Comparison of ENCODE assay signal across 25 cellular contexts in the genomic region with DNA sequence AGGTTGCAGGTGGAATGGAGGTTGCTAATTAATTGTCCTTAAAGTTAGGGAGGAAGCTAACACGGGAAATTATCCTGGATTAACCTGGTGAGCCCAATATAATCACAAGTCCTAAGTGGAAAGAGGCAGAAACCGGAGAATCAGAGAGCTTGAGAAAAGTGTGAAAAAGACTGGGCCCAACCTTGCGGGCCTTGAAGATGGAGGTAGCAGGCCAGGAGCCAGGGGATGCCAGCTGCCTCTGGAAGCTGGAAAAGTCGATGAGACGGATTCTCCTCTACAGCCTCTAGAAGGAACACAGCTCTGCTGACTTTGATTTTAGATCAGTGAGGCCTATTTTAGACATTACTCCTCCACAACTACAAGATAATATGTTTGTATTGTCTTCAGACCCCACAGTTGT. TPM values are rescaled to one million over a fixed set of nuclear protein-coding genes. Genes with fewer than 3 reads are reported as not detected.
DNase-seq lines count a peak whose midpoint lies in the region; TF ChIP-seq lines count a peak whose summit lies in the region.
"Had no signal": no experiment of that assay in that cellular context is flagged by ENCODE, and none has a peak within 500 bp of the region (broad histone marks: within the 10 kb centered on the region; RNA-seq: fewer than 3 reads in every experiment).

No MANE protein-coding gene starts in this region.

- H3K4me2 ChIP-seq in mesenchymal stem cell (ENCODE audit: low read length, poor library complexity, severe bottlenecking): no peak overlapping the region

- peak overlapping the region in 1 of 2 donors; percentile 68 for H3K27ac ChIP-seq in coronary artery
- H3K27ac ChIP-seq in mesenchymal stem cell (ENCODE audit: low read length, poor library complexity, severe bottlenecking): no peak overlapping the region
- H3K27ac ChIP-seq in Peyer's patch: no peak overlapping the region
- H3K27ac ChIP-seq: 22Rv1, pancreas, tibial artery had no signal

- no peak overlapping the region for H3K4ac ChIP-seq in mesenchymal stem cell (ENCODE audit: low read depth in 1 of 2, low read length in 2 of 2)

- H3K36me3 Mint-ChIP-seq in type B pancreatic cell: no peaks in the 10 kb centered on the region
- H3K36me3 Mint-ChIP-seq: activated naive CD4-positive, alpha-beta T cell treated with anti-CD3 and anti-CD28 coated beads, Interleukin-2, amount 50 U/mL, for 72 hours; naive thymus-derived CD8-positive, alpha-beta T cell had no signal

- 60% methylated on average over 3 of the region's 5 CpGs for WGBS in mesenchymal stem cell

- peak overlapping the region; percentile 87 for H2BK120ac ChIP-seq in mesenchymal stem cell (ENCODE audit: low read depth, low read length)

- H3K27me3 Mint-ChIP-seq in type B pancreatic cell: peaks cover 11% of the 10 kb centered on the region
- H3K27me3 Mint-ChIP-seq: stimulated activated naive CD8-positive, alpha-beta T cell treated with anti-CD3 and anti-CD28 coated beads, Interleukin-15, Interleukin-2, amounts not matched to agents 100 ng/mL and 50 ng/mL, for 24 hours had no signal

- H2AK5ac ChIP-seq in mesenchymal stem cell (ENCODE audit: low read length, severe bottlenecking): no peak overlapping the region

- H3K18ac ChIP-seq in mesenchymal stem cell (ENCODE audit: low read depth in 1 of 2, low read length in 2 of 2): peak overlapping the region in 1 of 2 experiments; percentile 92

- no peaks in the 10 kb centered on the region for H3K36me3 ChIP-seq in mesenchymal stem cell (ENCODE audit: control insufficient read depth in 1 of 2, insufficient read depth in 2 of 2, low read depth in 1 of 2, low read length in 2 of 2)
- H3K36me3 ChIP-seq in Peyer's patch: no peaks in the 10 kb centered on the region
- H3K36me3 ChIP-seq: HAP-1, heart right ventricle, pancreas, tibial artery had no signal

- H3K27me3 ChIP-seq in mesenchymal stem cell (ENCODE audit: control insufficient read depth in 1 of 2, insufficient read depth in 1 of 2, low read length in 2 of 2): peaks cover 44 to 49% of the 10 kb centered on the region in 2 experiments
- H3K27me3 ChIP-seq in Peyer's patch: no peaks in the 10 kb centered on the region
- H3K27me3 ChIP-seq: heart right ventricle, pancreas, tibial artery had no signal

- no peak overlapping the region for H2BK12ac ChIP-seq in mesenchymal stem cell (ENCODE audit: low read length in 2 of 2)

- H4K8ac ChIP-seq in mesenchymal stem cell (ENCODE audit: low read length): no peak overlapping the region

- in situ Hi-C loops in ACHN (cut with HindIII; ENCODE audit: low pct_ligation_motif_present, low pct_unique_long_range_greater_than_20kb, low sequenced_read_pairs): no loop called here

- no peaks in the 10 kb centered on the region for H3K79me1 ChIP-seq in mesenchymal stem cell (replicated peaks; ENCODE audit: low read length, poor library complexity, severe bottlenecking)

- no peak overlapping the region for H2AFZ ChIP-seq in mesenchymal stem cell (ENCODE audit: low read depth, low read length)

- no peak overlapping the region for H3K4me3 ChIP-seq in coronary artery
- no peak overlapping the region for H3K4me3 ChIP-seq in mesenchymal stem cell (ENCODE audit: insufficient read depth in 1 of 2, low read depth in 1 of 2, low read length in 2 of 2)
- no peak overlapping the region for H3K4me3 ChIP-seq in Peyer's patch
- H3K4me3 ChIP-seq: HAP-1, heart right ventricle, pancreas, tibial artery had no signal

- no peak overlapping the region for H3K14ac ChIP-seq in mesenchymal stem cell (ENCODE audit: low read length in 2 of 2)

- H3K9me3 Mint-ChIP-seq in type B pancreatic cell: no peaks in the 10 kb centered on the region
- H3K9me3 Mint-ChIP-seq: activated naive CD4-positive, alpha-beta T cell treated with anti-CD3 and anti-CD28 coated beads, Interleukin-2, amount 50 U/mL, for 72 hours; naive thymus-derived CD8-positive, alpha-beta T cell; stimulated activated naive CD8-positive, alpha-beta T cell treated with anti-CD3 and anti-CD28 coated beads, Interleukin-15, Interleukin-2, amounts not matched to agents 100 ng/mL and 50 ng/mL, for 24 hours had no signal

- peaks cover 20% of the 10 kb centered on the region for H3K4me1 Mint-ChIP-seq in type B pancreatic cell (ENCODE audit: unreplicated experiment)

- H3K9me3 ChIP-seq in mesenchymal stem cell (ENCODE audit: control insufficient read depth, low read length) (no peaks in the 10 kb centered on the region), Peyer's patch (no peaks in the 10 kb centered on the region)
- H3K9me3 ChIP-seq: HAP-1, heart right ventricle, pancreas, tibial artery had no signal

- H3K27ac Mint-ChIP-seq in type B pancreatic cell: peak overlapping the region; percentile 31
- H3K27ac Mint-ChIP-seq: activated naive CD4-positive, alpha-beta T cell treated with anti-CD3 and anti-CD28 coated beads, Interleukin-2, amount 50 U/mL, for 72 hours; stimulated activated naive CD8-positive, alpha-beta T cell treated with anti-CD3 and anti-CD28 coated beads, Interleukin-15, Interleukin-2, amounts not matched to agents 100 ng/mL and 50 ng/mL, for 24 hours had no signal

- H3K4me1 ChIP-seq in mesenchymal stem cell (ENCODE audit: control insufficient read depth, insufficient read depth, low read depth, low read length) (peaks cover 2% of the 10 kb centered on the region), Peyer's patch (no peaks in the 10 kb centered on the region)
- H3K4me1 ChIP-seq: pancreas, tibial artery had no signal

- no peak for TF ChIP-seq POLR2A in Peyer's patch (IDR thresholded peaks at IDR 0.05)

- no peak overlapping the region for H3K4me3 Mint-ChIP-seq in type B pancreatic cell
- H3K4me3 Mint-ChIP-seq: naive thymus-derived CD8-positive, alpha-beta T cell; stimulated activated naive CD8-positive, alpha-beta T cell treated with anti-CD3 and anti-CD28 coated beads, Interleukin-15, Interleukin-2, amounts not matched to agents 100 ng/mL and 50 ng/mL, for 24 hours had no signal

- H2BK5ac ChIP-seq in mesenchymal stem cell (ENCODE audit: low read depth, low read length, poor library complexity, severe bottlenecking): no peak overlapping the region

- no peak overlapping the region for H3K23ac ChIP-seq in mesenchymal stem cell (ENCODE audit: low read length in 2 of 2)

- H3K9ac ChIP-seq in mesenchymal stem cell (ENCODE audit: low read length): no peak overlapping the region

- H4K91ac ChIP-seq in mesenchymal stem cell (ENCODE audit: low read length): no peak overlapping the region

- TF ChIP-seq CTCF in coronary artery (IDR thresholded peaks at IDR 0.05) (no peak), type B pancreatic cell (conservative IDR thresholded peaks at IDR 0.05) (no peak), Peyer's patch (IDR thresholded peaks at IDR 0.05) (no peak)

- peak; percentile 17 for DNase-seq in NCI-H82 (lab: John Stamatoyannopoulos, UW)
- DNase-seq in NCI-H82 treated with DMSO at 0.1 percent for 48 hours (lab: John Stamatoyannopoulos, UW; ENCODE audit: unreplicated experiment): no peak
- DNase-seq in coronary artery (ENCODE audit: low spot score): peak; percentile 17
- DNase-seq in mesenchymal stem cell: no peak
- peak; percentile 20 for DNase-seq in type B pancreatic cell (ENCODE audit: extremely low spot score, unreplicated experiment)
- DNase-seq in Peyer's patch: no peak
- no peak for DNase-seq in ACHN
- no peak for DNase-seq in NCI-H345 treated with DMSO at 0.1 percent for 48 hours (lab: John Stamatoyannopoulos, UW; ENCODE audit: unreplicated experiment)
- DNase-seq: activated CD4-positive, alpha-beta T cell treated with anti-CD3 and anti-CD28 coated beads, Interleukin-2, amount 50 U/mL, for 1 hour; anterior cingulate cortex; caudate nucleus; naive thymus-derived CD8-positive, alpha-beta T cell; NCI-H1092; NCI-H2029; NCI-H2227 treated with DMSO at 0.1 percent for 48 hours; pancreas; T1000 had no signal

- peak overlapping the region; percentile 39 for H2BK15ac ChIP-seq in mesenchymal stem cell (ENCODE audit: low read depth, poor library complexity, severe bottlenecking)

RNA-seq across cellular contexts. Expression of a gene that starts 2.1 kb away (rescaled TPM):
- not detected for polyA plus RNA-seq in mesenchymal stem cell (2013, experiment 1 of 2)
- polyA plus RNA-seq in mesenchymal stem cell (2013, experiment 2 of 2): not detected
- total RNA-seq in type B pancreatic cell (ENCODE audit: low replicate concordance) (0.22 and 0.26 TPM in 2 replicates), Peyer's patch (not detected)
- total RNA-seq: activated naive CD4-positive, alpha-beta T cell treated with anti-CD3 and anti-CD28 coated beads, Interleukin-2, amount 50 U/mL, for 72 hours; dermis microvascular lymphatic vessel endothelial cell; left cardiac atrium; naive thymus-derived CD8-positive, alpha-beta T cell; pancreas had no signal
- polyA plus RNA-seq: naive thymus-derived CD8-positive, alpha-beta T cell; pancreas had no signal

RNA-seq across cellular contexts. Expression of a gene that starts 25.3 kb away (rescaled TPM):
- polyA plus RNA-seq in mesenchymal stem cell (2013, experiment 1 of 2): 0.04 TPM
- polyA plus RNA-seq in mesenchymal stem cell (2013, experiment 2 of 2): 0.03 TPM
- total RNA-seq in type B pancreatic cell (ENCODE audit: low replicate concordance) (0.43 and 0.68 TPM in 2 replicates), Peyer's patch (1 to 10 TPM in 2 of 4 donors, not detected in 2; 1.1 to 1.2 TPM)

Comparison
In these comparisons a context has a peak if more than half of its experiments do, and no peak if none do; other contexts are left out.
1. DNase-seq: peak in NCI-H82 (single experiment), coronary artery (single experiment) and type B pancreatic cell (single experiment); none in NCI-H82 treated with DMSO at 0.1 percent for 48 hours (single experiment), mesenchymal stem cell (single experiment), Peyer's patch (0 of 3), ACHN (single experiment) and NCI-H345 treated with DMSO at 0.1 percent for 48 hours (single experiment).